Comparison of ENCODE assay signal across 26 cellular contexts in the genomic region with DNA sequence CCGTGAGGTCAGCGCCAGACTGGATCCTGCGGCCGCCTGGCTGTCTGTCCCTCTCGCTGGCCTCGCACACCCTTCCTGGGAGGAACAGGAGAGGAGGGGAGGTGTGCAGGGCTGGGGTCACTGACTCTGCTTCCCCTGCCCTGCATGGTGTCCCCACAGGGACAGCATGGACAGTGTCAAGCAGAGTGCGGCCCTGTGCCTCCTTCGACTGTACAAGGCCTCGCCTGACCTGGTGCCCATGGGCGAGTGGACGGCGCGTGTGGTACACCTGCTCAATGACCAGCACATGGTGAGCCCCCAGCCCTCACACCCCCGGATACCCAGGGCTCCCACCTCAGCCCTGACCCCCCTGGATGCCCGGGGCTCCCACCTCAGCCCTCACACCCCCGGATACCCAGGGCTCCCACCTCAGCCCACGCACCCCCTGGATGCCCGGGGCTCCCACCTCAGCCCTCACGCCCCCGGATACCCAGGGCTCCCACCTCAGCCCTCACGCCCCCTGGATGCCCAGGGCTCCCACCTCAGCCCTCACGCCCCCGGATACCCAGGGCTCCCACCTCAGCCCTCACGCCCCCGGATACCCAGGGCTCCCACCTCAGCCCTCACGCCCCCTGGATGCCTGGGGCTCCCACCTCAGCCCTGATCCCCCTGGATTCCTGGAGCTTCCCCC. TPM values are rescaled to one million over a fixed set of nuclear protein-coding genes. Genes with fewer than 3 reads are reported as not detected.
"Had no signal": no experiment of that assay in that cellular context is flagged by ENCODE, and none has a peak within 500 bp of the region (broad histone marks: within the 10 kb centered on the region; RNA-seq: fewer than 3 reads in every experiment).

No MANE protein-coding gene starts in this region.

- H3K27me3 Mint-ChIP-seq: activated naive CD4-positive, alpha-beta T cell treated with anti-CD3 and anti-CD28 coated beads, Interleukin-2, amount 10 ng/mL, durations not matched to agents 7 days and 5 days; activated naive CD8-positive, alpha-beta T cell treated with anti-CD3 and anti-CD28 coated beads, Interleukin-2, amount 10 ng/mL, durations not matched to agents 7 days and 5 days; central memory CD8-positive, alpha-beta T cell; dendritic cell treated with granulocyte-macrophage colony-stimulating factor and Interleukin-4, amounts not matched to agents 40 ng/mL and 50 ng/mL, for 4 days; progenitor cell of endocrine pancreas had no signal

- H3K4me1 Mint-ChIP-seq: activated naive CD4-positive, alpha-beta T cell treated with anti-CD3 and anti-CD28 coated beads, Interleukin-2, amount 10 ng/mL, durations not matched to agents 7 days and 5 days; activated naive CD8-positive, alpha-beta T cell treated with anti-CD3 and anti-CD28 coated beads, Interleukin-2, amount 10 ng/mL, durations not matched to agents 7 days and 5 days had no signal

- FAIRE-seq: bronchial epithelial cell had no signal

- H3K4me3 Mint-ChIP-seq: activated naive CD4-positive, alpha-beta T cell treated with anti-CD3 and anti-CD28 coated beads, Interleukin-2, amount 10 ng/mL, durations not matched to agents 7 days and 5 days; activated naive CD8-positive, alpha-beta T cell treated with anti-CD3 and anti-CD28 coated beads, Interleukin-2, amount 10 ng/mL, durations not matched to agents 7 days and 5 days; central memory CD8-positive, alpha-beta T cell; dendritic cell treated with granulocyte-macrophage colony-stimulating factor and Interleukin-4, amounts not matched to agents 40 ng/mL and 50 ng/mL, for 4 days; nephron had no signal

- H3K9me3 Mint-ChIP-seq: activated naive CD4-positive, alpha-beta T cell treated with anti-CD3 and anti-CD28 coated beads, Interleukin-2, amount 10 ng/mL, durations not matched to agents 7 days and 5 days; activated naive CD8-positive, alpha-beta T cell treated with anti-CD3 and anti-CD28 coated beads, Interleukin-2, amount 10 ng/mL, durations not matched to agents 7 days and 5 days; central memory CD8-positive, alpha-beta T cell; dendritic cell treated with granulocyte-macrophage colony-stimulating factor and Interleukin-4, amounts not matched to agents 40 ng/mL and 50 ng/mL, for 4 days; nephron had no signal

- H3K4me3 ChIP-seq: esophagus squamous epithelium, left ventricle myocardium inferior, lung, ovary, right lobe of liver, stomach, transverse colon had no signal

- H3K27me3 ChIP-seq: esophagus squamous epithelium, neutrophil, ovary, right lobe of liver, stomach, transverse colon had no signal

- H3K27ac Mint-ChIP-seq: activated naive CD4-positive, alpha-beta T cell treated with anti-CD3 and anti-CD28 coated beads, Interleukin-2, amount 10 ng/mL, durations not matched to agents 7 days and 5 days; activated naive CD8-positive, alpha-beta T cell treated with anti-CD3 and anti-CD28 coated beads, Interleukin-2, amount 10 ng/mL, durations not matched to agents 7 days and 5 days; dendritic cell treated with granulocyte-macrophage colony-stimulating factor and Interleukin-4, amounts not matched to agents 40 ng/mL and 50 ng/mL, for 4 days; progenitor cell of endocrine pancreas had no signal

- H3K27ac ChIP-seq: neutrophil, right lobe of liver, transverse colon had no signal

- DNase-seq: activated CD4-positive, alpha-beta T cell treated with anti-CD3 and anti-CD28 coated beads for 48 hours; activated CD4-positive, alpha-beta T cell treated with anti-CD3 and anti-CD28 coated beads, Interleukin-2, amount 50 U/mL, for 48 hours; activated CD8-positive, alpha-beta memory T cell treated with anti-CD3 and anti-CD28 coated beads for 24 hours; activated effector memory CD4-positive, alpha-beta T cell treated with Interleukin-2 at 50 U/mL for 16 hours; activated naive CD4-positive, alpha-beta T cell treated with anti-CD3 and anti-CD28 coated beads, Interleukin-2, amount 10 ng/mL, durations not matched to agents 7 days and 5 days; activated naive CD8-positive, alpha-beta T cell treated with anti-CD3 and anti-CD28 coated beads, Interleukin-2, amount 10 ng/mL, durations not matched to agents 7 days and 5 days; amygdala; effector CD4-positive, alpha-beta T cell; esophagus squamous epithelium; foreskin melanocyte; left ventricle myocardium inferior; right lobe of liver; stimulated activated CD4-positive, alpha-beta T cell treated with anti-CD3 and anti-CD28 coated beads, Interleukin-12 subunit alpha, Interleukin-12 subunit beta, amount 100 ng/mL, for 4 hours; stimulated activated CD4-positive, alpha-beta T cell treated with anti-CD3 and anti-CD28 coated beads, Interleukin-4, amount 100 ng/mL, for 1 hour; stomach; transverse colon had no signal

RNA-seq across cellular contexts. Expression of gene TSKS, which starts 28.8 kb away (rescaled TPM):
- total RNA-seq: bronchial epithelial cell, esophagus squamous epithelium, glomerular endothelial cell, progenitor cell of endocrine pancreas, renal cortical epithelial cell, right lobe of liver, stomach had no signal
